ENCODE assay signal across 10 cellular contexts in genomic region chr10:31961264-31961663, GRCh38. TPM values are rescaled to one million over a fixed set of nuclear protein-coding genes. Genes with fewer than 3 reads are reported as not detected.
DNase-seq lines count a peak whose midpoint lies in the region; ATAC-seq and TF ChIP-seq lines count a peak whose summit lies in the region.
"Had no signal": no experiment of that assay in that cellular context is flagged by ENCODE, and none has a peak within 500 bp of the region (broad histone marks: within the 10 kb centered on the region; RNA-seq: fewer than 3 reads in every experiment).

No MANE protein-coding gene starts in this region.

- H3K27ac Mint-ChIP-seq in HFFc6: peak overlapping the region; percentile 82
- H3K27ac Mint-ChIP-seq in dendritic cell treated with granulocyte-macrophage colony-stimulating factor and Interleukin-4, amounts not matched to agents 40 ng/mL and 50 ng/mL, for 4 days: peak overlapping the region; percentile 23

- H3K36me3 ChIP-seq in effector memory CD4-positive, alpha-beta T cell (ENCODE audit: control insufficient read depth, insufficient read depth, low read length): no peaks in the 10 kb centered on the region
- H3K36me3 ChIP-seq: lower lobe of right lung, SJSA1 had no signal

- H3K9me3 ChIP-seq in effector memory CD4-positive, alpha-beta T cell (ENCODE audit: control insufficient read depth, low read length): no peaks in the 10 kb centered on the region
- H3K9me3 ChIP-seq: lower lobe of right lung, SJSA1 had no signal

- no peaks in the 10 kb centered on the region for H3K4me1 ChIP-seq in effector memory CD4-positive, alpha-beta T cell (ENCODE audit: control insufficient read depth, insufficient read depth, low read length, poor library complexity, severe bottlenecking)

- peak overlapping the region; percentile 63 for H3K4me3 Mint-ChIP-seq in HFFc6
- H3K4me3 Mint-ChIP-seq in dendritic cell treated with granulocyte-macrophage colony-stimulating factor and Interleukin-4, amounts not matched to agents 40 ng/mL and 50 ng/mL, for 4 days: no peak overlapping the region

- DNase-seq in CD1c-positive myeloid dendritic cell (ENCODE audit: extremely low spot score) (peak; percentile 26), HFFc6 (no peak), NCI-H345 treated with DMSO at 0.1 percent for 48 hours (lab: John Stamatoyannopoulos, UW; ENCODE audit: unreplicated experiment) (peak; percentile 77), amygdala (lab: John Stamatoyannopoulos, UW) (no peak), HT-29 (ENCODE audit: low spot score) (no peak)
- no peak for DNase-seq in effector memory CD4-positive, alpha-beta T cell
- DNase-seq: lower lobe of right lung had no signal

- H3K9me3 Mint-ChIP-seq in HFFc6: peaks cover 2% of the 10 kb centered on the region
- peaks cover 4% of the 10 kb centered on the region for H3K9me3 Mint-ChIP-seq in dendritic cell treated with granulocyte-macrophage colony-stimulating factor and Interleukin-4, amounts not matched to agents 40 ng/mL and 50 ng/mL, for 4 days

- TF ChIP-seq CTCF in HFFc6 (IDR thresholded peaks at IDR 0.05): no peak

- no peaks in the 10 kb centered on the region for H3K27me3 Mint-ChIP-seq in HFFc6 (ENCODE audit: insufficient read depth)
- H3K27me3 Mint-ChIP-seq in dendritic cell treated with granulocyte-macrophage colony-stimulating factor and Interleukin-4, amounts not matched to agents 40 ng/mL and 50 ng/mL, for 4 days: peaks cover 21% of the 10 kb centered on the region

- peaks cover 61% of the 10 kb centered on the region for H3K4me1 Mint-ChIP-seq in HFFc6 (ENCODE audit: low read depth)
- peaks cover 55% of the 10 kb centered on the region for H3K4me1 Mint-ChIP-seq in dendritic cell treated with granulocyte-macrophage colony-stimulating factor and Interleukin-4, amounts not matched to agents 40 ng/mL and 50 ng/mL, for 4 days (ENCODE audit: low read depth)

- no peak overlapping the region for H3K27ac ChIP-seq in effector memory CD4-positive, alpha-beta T cell (ENCODE audit: insufficient read depth, low read length, poor library complexity, severe bottlenecking)
- H3K27ac ChIP-seq: lower lobe of right lung, SJSA1 had no signal

- ATAC-seq in HG03097 (IDR thresholded peaks at IDR 0.05; ENCODE audit: low FRiP score, unreplicated experiment): no peak

- H3K4me3 ChIP-seq in effector memory CD4-positive, alpha-beta T cell (ENCODE audit: insufficient read depth, low read depth, low read length, poor library complexity, severe bottlenecking): no peak overlapping the region
- H3K4me3 ChIP-seq: lower lobe of right lung, SJSA1 had no signal

- H3K27me3 ChIP-seq in effector memory CD4-positive, alpha-beta T cell (replicated peaks; ENCODE audit: control insufficient read depth, insufficient read depth, low read length, poor library complexity, severe bottlenecking): no peaks in the 10 kb centered on the region
- H3K27me3 ChIP-seq: SJSA1 had no signal

- peaks cover 3% of the 10 kb centered on the region for H3K36me3 Mint-ChIP-seq in HFFc6 (ENCODE audit: low read depth)
- H3K36me3 Mint-ChIP-seq in dendritic cell treated with granulocyte-macrophage colony-stimulating factor and Interleukin-4, amounts not matched to agents 40 ng/mL and 50 ng/mL, for 4 days (ENCODE audit: low read depth): no peaks in the 10 kb centered on the region

- intact Hi-C loops in dendritic cell treated with granulocyte-macrophage colony-stimulating factor and Interleukin-4, amounts not matched to agents 40 ng/mL and 50 ng/mL, for 4 days (cut with micrococcal nuclease): loop anchor here (5.0 kb wide), 1 partner anchor 34 kb away; the partner anchor contains the start of gene ARHGAP12

RNA-seq across cellular contexts. Expression of gene ARHGAP12, which starts 32.6 kb away (rescaled TPM):
- 10 to 100 TPM; 16.0 to 18.9 (median 17.9) TPM for total RNA-seq in HFFc6 (2021; fragmentation: NEBNext Ultra II Directional; extraction: Animal tissue kit (Norgen Biotek cat#: 25700))
- total RNA-seq in HT-29 (2014; rRNA removed; shearing (Covaris generic)): 24.5 and 27.2 TPM in 2 replicates

Comparison
In these comparisons a context has a peak if more than half of its experiments do, and no peak if none do; other contexts are left out.
1. DNase-seq: peak in CD1c-positive myeloid dendritic cell (single experiment) and NCI-H345 treated with DMSO at 0.1 percent for 48 hours (single experiment); none in HFFc6 (single experiment), amygdala (0 of 56), effector memory CD4-positive, alpha-beta T cell (0 of 3) and HT-29 (single experiment).